ENCODE assay signal across 15 cellular contexts in genomic region chr22:43206515-43207161, GRCh38.
"Had no signal": no experiment of that assay in that cellular context is flagged by ENCODE, and none has a peak within 500 bp of the region (broad histone marks: within the 10 kb centered on the region; RNA-seq: fewer than 3 reads in every experiment).

No MANE protein-coding gene starts in this region.

- H3K36me3 Mint-ChIP-seq: activated naive CD4-positive, alpha-beta T cell treated with anti-CD3 and anti-CD28 coated beads, Interleukin-2, amount 10 ng/mL, durations not matched to agents 7 days and 5 days had no signal

- H3K9me3 ChIP-seq: body of pancreas, psoas muscle, right lobe of liver, spleen, upper lobe of left lung had no signal

- DNase-seq: activated CD4-positive, alpha-beta memory T cell treated with anti-CD3 and anti-CD28 coated beads, Interleukin-2, amount 10 ng/mL, durations not matched to agents 7 days and 5 days; activated CD8-positive, alpha-beta memory T cell treated with anti-CD3 and anti-CD28 coated beads, Interleukin-2, amount 50 U/mL, for 48 hours; activated naive CD4-positive, alpha-beta T cell treated with anti-CD3 and anti-CD28 coated beads, Interleukin-2, amount 10 ng/mL, durations not matched to agents 7 days and 5 days; body of pancreas; central memory CD4-positive, alpha-beta T cell; midbrain; right lobe of liver; spleen; stimulated activated CD4-positive, alpha-beta T cell treated with anti-CD3 and anti-CD28 coated beads, Interleukin-2, amount 100 ng/mL, for 24 hours; stimulated activated naive CD4-positive, alpha-beta T cell treated with Interleukin-2 at 50 U/mL for 16 hours had no signal

- H3K4me1 ChIP-seq: body of pancreas, psoas muscle, right lobe of liver had no signal

- H3K36me3 ChIP-seq: right lobe of liver had no signal

- H3K27me3 Mint-ChIP-seq: activated CD4-positive, alpha-beta memory T cell treated with anti-CD3 and anti-CD28 coated beads, Interleukin-2, amount 10 ng/mL, durations not matched to agents 7 days and 5 days had no signal

- H3K4me3 Mint-ChIP-seq: activated CD4-positive, alpha-beta memory T cell treated with anti-CD3 and anti-CD28 coated beads, Interleukin-2, amount 10 ng/mL, durations not matched to agents 7 days and 5 days; activated naive CD4-positive, alpha-beta T cell treated with anti-CD3 and anti-CD28 coated beads, Interleukin-2, amount 10 ng/mL, durations not matched to agents 7 days and 5 days; T-helper 1 cell treated with Interleukin-12 subunit alpha and Interleukin-12 subunit beta and Interleukin-4 antibody, amounts not matched to agents 30 μg/mL and 1 μg/mL, for 36 hours had no signal

- H3K27ac Mint-ChIP-seq: activated CD4-positive, alpha-beta memory T cell treated with anti-CD3 and anti-CD28 coated beads, Interleukin-2, amount 10 ng/mL, durations not matched to agents 7 days and 5 days; activated naive CD4-positive, alpha-beta T cell treated with anti-CD3 and anti-CD28 coated beads, Interleukin-2, amount 10 ng/mL, durations not matched to agents 7 days and 5 days; T-helper 1 cell treated with Interleukin-12 subunit alpha and Interleukin-12 subunit beta and Interleukin-4 antibody, amounts not matched to agents 30 μg/mL and 1 μg/mL, for 36 hours had no signal

- ATAC-seq: body of pancreas, psoas muscle had no signal

- H3K27ac ChIP-seq: body of pancreas, hepatocyte, psoas muscle, right lobe of liver, upper lobe of left lung had no signal

- H3K9me3 Mint-ChIP-seq: activated CD4-positive, alpha-beta memory T cell treated with anti-CD3 and anti-CD28 coated beads, Interleukin-2, amount 10 ng/mL, durations not matched to agents 7 days and 5 days; activated naive CD4-positive, alpha-beta T cell treated with anti-CD3 and anti-CD28 coated beads, Interleukin-2, amount 10 ng/mL, durations not matched to agents 7 days and 5 days; T-helper 1 cell treated with Interleukin-12 subunit alpha and Interleukin-12 subunit beta and Interleukin-4 antibody, amounts not matched to agents 30 μg/mL and 1 μg/mL, for 36 hours had no signal

- H3K4me3 ChIP-seq: body of pancreas, hepatocyte, lung, psoas muscle, right lobe of liver, spleen, upper lobe of left lung had no signal

- H3K27me3 ChIP-seq: body of pancreas, hepatocyte, right lobe of liver, spleen, upper lobe of left lung had no signal
